In genomic region chr1:26279598-26280332, GRCh38 we compare ENCODE assay signal across 1 cellular context.
TF ChIP-seq lines count a peak whose summit lies in the region.

Gene SH3BGRL3 (plus strand): TSS chr1:26280086. CDS start chr1:26280156, 70 bp downstream.

TF ChIP-seq in HepG2, 621 proteins besides CTCF, POLR2A, EP300 and RAD21 (continued from another document and continues in another):
- no peak for TF ChIP-seq FOXP4 (CRISPR knock-in tag; IDR thresholded peaks at IDR 0.05)
- TF ChIP-seq GPBP1L1 (CRISPR knock-in tag; IDR thresholded peaks at IDR 0.05) = no peak
- TF ChIP-seq CCDC6 (CRISPR knock-in tag; IDR thresholded peaks at IDR 0.05) = peak; percentile 67
- no peak for TF ChIP-seq HOXD1 (CRISPR knock-in tag; IDR thresholded peaks at IDR 0.05)
- no peak for TF ChIP-seq FOXO4 (CRISPR knock-in tag; conservative IDR thresholded peaks at IDR 0.05)
- peak; percentile 53; the same call in 1 of the 2 replicates for TF ChIP-seq ZNF331 (CRISPR knock-in tag; IDR thresholded peaks at IDR 0.05)
- TF ChIP-seq, protein P1, sequence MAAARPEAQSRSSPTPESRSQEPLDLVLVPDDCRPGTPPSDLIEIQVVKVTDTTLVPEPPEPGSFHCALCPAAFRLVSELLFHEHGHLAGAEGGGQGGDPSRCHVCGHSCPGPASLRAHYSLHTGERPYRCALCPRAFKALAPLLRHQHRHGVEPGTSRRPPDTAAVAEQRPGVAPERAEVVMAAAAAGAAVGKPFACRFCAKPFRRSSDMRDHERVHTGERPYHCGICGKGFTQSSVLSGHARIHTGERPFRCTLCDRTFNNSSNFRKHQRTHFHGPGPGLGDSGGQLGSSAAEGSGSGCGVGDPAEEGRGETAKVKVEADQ (CRISPR knock-in tag; IDR thresholded peaks at IDR 0.05; ENCODE audit: borderline replicate concordance) = no peak
- TF ChIP-seq ZNF142 (CRISPR knock-in tag; IDR thresholded peaks at IDR 0.05) = no peak
- no peak; the same call in 1 of the 2 replicates for TF ChIP-seq SOX5 (CRISPR knock-in tag; IDR thresholded peaks at IDR 0.05; ENCODE audit: borderline replicate concordance)
- no peak for TF ChIP-seq CREB3 (CRISPR knock-in tag; IDR thresholded peaks at IDR 0.05)
- no peak for TF ChIP-seq STAG1 (CRISPR knock-in tag; IDR thresholded peaks at IDR 0.05)
- TF ChIP-seq, protein P2, sequence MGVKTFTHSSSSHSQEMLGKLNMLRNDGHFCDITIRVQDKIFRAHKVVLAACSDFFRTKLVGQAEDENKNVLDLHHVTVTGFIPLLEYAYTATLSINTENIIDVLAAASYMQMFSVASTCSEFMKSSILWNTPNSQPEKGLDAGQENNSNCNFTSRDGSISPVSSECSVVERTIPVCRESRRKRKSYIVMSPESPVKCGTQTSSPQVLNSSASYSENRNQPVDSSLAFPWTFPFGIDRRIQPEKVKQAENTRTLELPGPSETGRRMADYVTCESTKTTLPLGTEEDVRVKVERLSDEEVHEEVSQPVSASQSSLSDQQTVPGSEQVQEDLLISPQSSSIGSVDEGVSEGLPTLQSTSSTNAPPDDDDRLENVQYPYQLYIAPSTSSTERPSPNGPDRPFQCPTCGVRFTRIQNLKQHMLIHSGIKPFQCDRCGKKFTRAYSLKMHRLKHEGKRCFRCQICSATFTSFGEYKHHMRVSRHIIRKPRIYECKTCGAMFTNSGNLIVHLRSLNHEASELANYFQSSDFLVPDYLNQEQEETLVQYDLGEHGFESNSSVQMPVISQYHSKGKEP (CRISPR knock-in tag; IDR thresholded peaks at IDR 0.05) = no peak
- peak; percentile 59; the same call in 1 of the 2 replicates for TF ChIP-seq ELF1 (CRISPR knock-in tag; IDR thresholded peaks at IDR 0.05)
- no peak for TF ChIP-seq HNRNPL (IDR thresholded peaks at IDR 0.05; ENCODE audit: low read depth, low read length)
- TF ChIP-seq SMYD3 (CRISPR knock-in tag; IDR thresholded peaks at IDR 0.05) = peak; percentile 49; the same call in 1 of the 2 replicates
- TF ChIP-seq, protein P3, sequence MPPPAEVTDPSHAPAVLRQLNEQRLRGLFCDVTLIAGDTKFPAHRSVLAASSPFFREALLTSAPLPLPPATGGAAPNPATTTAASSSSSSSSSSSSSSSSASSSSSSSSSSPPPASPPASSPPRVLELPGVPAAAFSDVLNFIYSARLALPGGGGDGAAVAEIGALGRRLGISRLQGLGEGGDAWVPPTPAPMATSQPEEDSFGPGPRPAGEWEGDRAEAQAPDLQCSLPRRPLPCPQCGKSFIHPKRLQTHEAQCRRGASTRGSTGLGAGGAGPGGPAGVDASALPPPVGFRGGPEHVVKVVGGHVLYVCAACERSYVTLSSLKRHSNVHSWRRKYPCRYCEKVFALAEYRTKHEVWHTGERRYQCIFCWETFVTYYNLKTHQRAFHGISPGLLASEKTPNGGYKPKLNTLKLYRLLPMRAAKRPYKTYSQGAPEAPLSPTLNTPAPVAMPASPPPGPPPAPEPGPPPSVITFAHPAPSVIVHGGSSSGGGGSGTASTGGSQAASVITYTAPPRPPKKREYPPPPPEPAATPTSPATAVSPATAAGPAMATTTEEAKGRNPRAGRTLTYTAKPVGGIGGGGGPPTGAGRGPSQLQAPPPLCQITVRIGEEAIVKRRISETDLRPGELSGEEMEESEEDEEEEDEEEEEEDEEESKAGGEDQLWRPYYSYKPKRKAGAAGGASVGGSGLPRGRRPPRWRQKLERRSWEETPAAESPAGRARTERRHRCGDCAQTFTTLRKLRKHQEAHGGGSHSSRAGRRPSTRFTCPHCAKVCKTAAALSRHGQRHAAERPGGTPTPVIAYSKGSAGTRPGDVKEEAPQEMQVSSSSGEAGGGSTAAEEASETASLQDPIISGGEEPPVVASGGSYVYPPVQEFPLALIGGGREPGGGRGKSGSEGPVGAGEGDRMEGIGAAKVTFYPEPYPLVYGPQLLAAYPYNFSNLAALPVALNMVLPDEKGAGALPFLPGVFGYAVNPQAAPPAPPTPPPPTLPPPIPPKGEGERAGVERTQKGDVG (CRISPR knock-in tag; IDR thresholded peaks at IDR 0.05; ENCODE audit: borderline replicate concordance) = no peak
- TF ChIP-seq EED (CRISPR knock-in tag; IDR thresholded peaks at IDR 0.05) = 0 out of 2 replicates have a peak, but pooled peaks have one; percentile 27
- TF ChIP-seq ZNF768 (CRISPR knock-in tag; IDR thresholded peaks at IDR 0.05) = peak; percentile 51; the same call in 1 of the 2 replicates
- TF ChIP-seq ELF4 (CRISPR knock-in tag; IDR thresholded peaks at IDR 0.05; ENCODE audit: borderline replicate concordance) = no peak
- no peak for TF ChIP-seq ZFYVE20 (CRISPR knock-in tag; IDR thresholded peaks at IDR 0.05; ENCODE audit: borderline replicate concordance, low read depth)
- no peak for TF ChIP-seq NR3C1 (CRISPR knock-in tag; IDR thresholded peaks at IDR 0.05)
- TF ChIP-seq ZNF577 (CRISPR knock-in tag; IDR thresholded peaks at IDR 0.05; ENCODE audit: borderline replicate concordance, low read depth) = no peak
- no peak for TF ChIP-seq NCOA2 (CRISPR knock-in tag; IDR thresholded peaks at IDR 0.05)
- TF ChIP-seq FOXM1 (CRISPR knock-in tag; IDR thresholded peaks at IDR 0.05) = no peak
- TF ChIP-seq MAF1 (CRISPR knock-in tag; IDR thresholded peaks at IDR 0.05; ENCODE audit: borderline replicate concordance) = no peak
- no peak for TF ChIP-seq SRSF9 (IDR thresholded peaks at IDR 0.05; ENCODE audit: borderline replicate concordance, insufficient read depth, low read depth, low read length, poor library complexity, severe bottlenecking)
- TF ChIP-seq MTF1 (CRISPR knock-in tag; IDR thresholded peaks at IDR 0.05) = no peak
- TF ChIP-seq, protein P4, sequence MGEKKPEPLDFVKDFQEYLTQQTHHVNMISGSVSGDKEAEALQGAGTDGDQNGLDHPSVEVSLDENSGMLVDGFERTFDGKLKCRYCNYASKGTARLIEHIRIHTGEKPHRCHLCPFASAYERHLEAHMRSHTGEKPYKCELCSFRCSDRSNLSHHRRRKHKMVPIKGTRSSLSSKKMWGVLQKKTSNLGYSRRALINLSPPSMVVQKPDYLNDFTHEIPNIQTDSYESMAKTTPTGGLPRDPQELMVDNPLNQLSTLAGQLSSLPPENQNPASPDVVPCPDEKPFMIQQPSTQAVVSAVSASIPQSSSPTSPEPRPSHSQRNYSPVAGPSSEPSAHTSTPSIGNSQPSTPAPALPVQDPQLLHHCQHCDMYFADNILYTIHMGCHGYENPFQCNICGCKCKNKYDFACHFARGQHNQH (CRISPR knock-in tag; IDR thresholded peaks at IDR 0.05) = peak; percentile 56; the same call in 1 of the 2 replicates
- TF ChIP-seq ZSCAN29 (CRISPR knock-in tag; conservative IDR thresholded peaks at IDR 0.05) = no peak
- no peak for TF ChIP-seq ZNF549 (CRISPR knock-in tag; IDR thresholded peaks at IDR 0.05)
- TF ChIP-seq ZHX1 (CRISPR knock-in tag; IDR thresholded peaks at IDR 0.05; ENCODE audit: low read depth) = no peak
- TF ChIP-seq ZNF615 (CRISPR knock-in tag; IDR thresholded peaks at IDR 0.05; ENCODE audit: borderline replicate concordance) = no peak
- TF ChIP-seq ARNT2 (CRISPR knock-in tag; IDR thresholded peaks at IDR 0.05; ENCODE audit: low read depth) = peak; percentile 85
- no peak for TF ChIP-seq TBL1XR1 (IDR thresholded peaks at IDR 0.05; ENCODE audit: borderline replicate concordance, low read length, partially characterized antibody)
